In the genomic region with DNA sequence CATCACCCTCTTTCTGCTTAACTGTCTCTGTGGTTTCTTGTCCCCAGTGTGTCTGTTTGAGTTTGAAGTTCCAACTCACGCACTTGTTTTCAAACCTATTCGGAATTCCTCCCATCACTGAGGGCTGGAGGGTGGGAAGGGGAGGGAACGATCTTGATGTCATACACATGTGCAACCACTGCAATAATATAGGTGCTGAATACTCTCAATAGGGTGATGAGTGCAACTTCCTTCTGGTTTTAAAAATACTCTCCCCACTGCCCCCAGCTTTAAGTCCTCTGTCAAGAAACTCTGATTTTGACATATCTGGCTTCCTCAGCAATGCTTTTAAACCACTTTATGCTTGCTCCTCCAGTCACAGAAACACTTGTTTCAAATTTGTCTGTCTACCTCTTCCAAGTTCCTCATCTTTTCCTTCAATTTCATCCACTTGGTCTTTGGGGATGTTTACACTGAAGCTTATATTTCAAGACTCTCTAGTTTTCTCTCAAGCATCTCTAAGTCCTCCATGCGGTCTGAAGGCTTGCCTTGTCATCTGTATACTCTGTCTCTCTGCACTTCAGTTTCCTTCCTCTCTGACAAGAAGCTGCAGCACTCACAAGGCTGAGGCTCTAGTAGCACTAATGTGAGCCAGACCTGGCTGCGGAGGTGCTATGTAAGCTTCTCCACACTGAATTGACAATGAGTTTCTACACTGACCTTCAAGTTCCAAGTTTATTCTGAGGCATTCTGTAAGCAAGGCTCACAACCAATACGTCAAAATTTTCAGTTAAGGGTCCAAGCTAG, we compare ENCODE assay signal across 23 cellular contexts.
DNase-seq lines count a peak whose midpoint lies in the region; ATAC-seq and TF ChIP-seq lines count a peak whose summit lies in the region.
"Had no signal": no experiment of that assay in that cellular context is flagged by ENCODE, and none has a peak within 500 bp of the region (broad histone marks: within the 10 kb centered on the region; RNA-seq: fewer than 3 reads in every experiment).

No MANE protein-coding gene starts in this region.

- H3K9me3 Mint-ChIP-seq in activated CD8-positive, alpha-beta memory T cell treated with anti-CD3 and anti-CD28 coated beads, Interleukin-2, amount 10 ng/mL, durations not matched to agents 7 days and 5 days (ENCODE audit: low read depth): peaks cover 13% of the 10 kb centered on the region
- H3K9me3 Mint-ChIP-seq in stimulated activated naive B cell treated with anti-CD40 and anti-IgM and Interleukin-4, amounts not matched to agents 10 μg/mL and 1 μg/mL and 100 μg/mL, for 72 hours: peaks cover 8 to 12% of the 10 kb centered on the region in 2 donors

- H4K91ac ChIP-seq in IMR-90 (ENCODE audit: insufficient read depth, low read depth, low read length): peak overlapping the region; percentile 89

- peaks cover 0 to 7% of the 10 kb centered on the region in 2 experiments; a peak in 1 of 4 replicates for H3K79me1 ChIP-seq in IMR-90 (ENCODE audit: low read depth in 1 of 2, low read length in 2 of 2)

- 50% methylated on average over 1 of the region's 6 CpGs; no CpG with 5 or more reads in 1 of the 2 experiments for WGBS in IMR-90 (ENCODE audit: extremely low coverage in 2 of 2, insufficient read length in 1 of 2), 2 experiments

- H2AFZ ChIP-seq in IMR-90 (replicated peaks; ENCODE audit: low read length, poor library complexity) (peak overlapping the region; percentile 29), fibroblast of lung (ENCODE audit: low read length) (peak overlapping the region; percentile 14)

- H2BK120ac ChIP-seq in IMR-90 (ENCODE audit: low read depth, low read length): peak overlapping the region; percentile 90

- H3K27ac Mint-ChIP-seq in activated CD8-positive, alpha-beta memory T cell treated with anti-CD3 and anti-CD28 coated beads, Interleukin-2, amount 10 ng/mL, durations not matched to agents 7 days and 5 days: peak overlapping the region; percentile 75
- peak overlapping the region; percentile 3 for H3K27ac Mint-ChIP-seq in stimulated activated naive B cell treated with anti-CD40 and anti-IgM and Interleukin-4, amounts not matched to agents 10 μg/mL and 1 μg/mL and 100 μg/mL, for 72 hours
- H3K27ac Mint-ChIP-seq: activated naive CD4-positive, alpha-beta T cell treated with anti-CD3 and anti-CD28 coated beads, Interleukin-2, amount 50 U/mL, for 72 hours; activated T-helper 1 cell treated with anti-CD3 and anti-CD28 coated beads, Interleukin-12 subunit alpha, Interleukin-12 subunit beta, Interleukin-2, Interleukin-4 antibody, amounts not matched to agents 30 ng/mL and 10 ng/mL and 1 ng/mL, durations not matched to agents 14 hours and 24 hours and 36 hours; B cell had no signal

- POLR2A ChIA-PET in IMR-90 (lab: Charles Lee; ENCODE audit: unreplicated experiment): no interaction called here

- peak overlapping the region; percentile 87 for H2BK15ac ChIP-seq in IMR-90 (ENCODE audit: low read depth, low read length)

- no peak for TF ChIP-seq RAD21 in IMR-90 (IDR thresholded peaks at IDR 0.05; ENCODE audit: low read length)

- dilution Hi-C loops in IMR-90 (cut with HindIII; ENCODE audit: low sequenced_read_pairs, unreplicated experiment): no loop called here

- peak overlapping the region; percentile 86 for H2AK5ac ChIP-seq in IMR-90 (ENCODE audit: low read depth, low read length)

- peak overlapping the region; percentile 70 for H3K27ac ChIP-seq in IMR-90 (ENCODE audit: insufficient read depth, low read length)
- peak overlapping the region; percentile 1 for H3K27ac ChIP-seq in fibroblast of lung (ENCODE audit: insufficient read depth, low read length)
- H3K27ac ChIP-seq: ascending aorta, RWPE1 had no signal

- H4K8ac ChIP-seq in IMR-90 (ENCODE audit: low read depth in 2 of 2, low read length in 2 of 2): peak overlapping the region; percentile 82 to 90

- no peaks in the 10 kb centered on the region for H3K79me2 ChIP-seq in fibroblast of lung (ENCODE audit: control insufficient read depth, insufficient read depth, low read length)

- H3K36me3 ChIP-seq in IMR-90 (ENCODE audit: control insufficient read depth, insufficient read depth, low read length) (no peaks in the 10 kb centered on the region), fibroblast of lung (ENCODE audit: control insufficient read depth, insufficient read depth, low read length) (no peaks in the 10 kb centered on the region)
- H3K36me3 ChIP-seq: ascending aorta, MG63, upper lobe of left lung had no signal

- peak overlapping the region; percentile 10; the same call in 1 of the 2 replicates for H3K9ac ChIP-seq in IMR-90 (ENCODE audit: low read depth, low read length)
- H3K9ac ChIP-seq in fibroblast of lung (ENCODE audit: insufficient read depth, low read length): no peak overlapping the region
- H3K9ac ChIP-seq: SK-N-SH had no signal

- peak overlapping the region; percentile 48 for H3K14ac ChIP-seq in IMR-90 (replicated peaks; ENCODE audit: low read depth, low read length)

- H3K4me3 ChIP-seq in IMR-90 (ENCODE audit: insufficient read depth, low read depth, low read length) (no peak overlapping the region), fibroblast of lung (replicated peaks in 1 of 4; ENCODE audit: control extremely low read depth in 1 of 4, insufficient read depth in 1 of 4, low read depth in 3 of 4, low read length in 4 of 4) (no peak overlapping the region)
- H3K4me3 ChIP-seq: ascending aorta, lung, MG63, upper lobe of left lung had no signal

- no TSS peak for BruUV-seq in IMR-90 (replicated peaks; lab: Mats Ljungman, UMichigan)

- H3K9me3 ChIP-seq in IMR-90 (ENCODE audit: control insufficient read depth, insufficient read depth, low read length): no peaks in the 10 kb centered on the region
- no peaks in the 10 kb centered on the region for H3K9me3 ChIP-seq in fibroblast of lung (ENCODE audit: control insufficient read depth, insufficient read depth, low read depth, low read length)
- H3K9me3 ChIP-seq: ascending aorta, MG63, SK-N-SH, upper lobe of left lung had no signal

- H3K27me3 ChIP-seq in IMR-90 (ENCODE audit: control insufficient read depth, insufficient read depth, low read length): no peaks in the 10 kb centered on the region
- H3K27me3 ChIP-seq in fibroblast of lung (ENCODE audit: control insufficient read depth, insufficient read depth, low read length): no peaks in the 10 kb centered on the region
- H3K27me3 ChIP-seq: ascending aorta, MG63, upper lobe of left lung had no signal

- peak overlapping the region; percentile 91 for H2BK20ac ChIP-seq in IMR-90 (ENCODE audit: low read depth, low read length)

- peak overlapping the region; percentile 84 for H4K5ac ChIP-seq in IMR-90 (ENCODE audit: low read depth, low read length)

- peak overlapping the region; percentile 1 for H3K4me3 Mint-ChIP-seq in activated CD8-positive, alpha-beta memory T cell treated with anti-CD3 and anti-CD28 coated beads, Interleukin-2, amount 10 ng/mL, durations not matched to agents 7 days and 5 days
- no peak overlapping the region for H3K4me3 Mint-ChIP-seq in stimulated activated naive B cell treated with anti-CD40 and anti-IgM and Interleukin-4, amounts not matched to agents 10 μg/mL and 1 μg/mL and 100 μg/mL, for 72 hours
- H3K4me3 Mint-ChIP-seq: activated T-helper 1 cell treated with anti-CD3 and anti-CD28 coated beads, Interleukin-12 subunit alpha, Interleukin-12 subunit beta, Interleukin-2, Interleukin-4 antibody, amounts not matched to agents 30 ng/mL and 10 ng/mL and 1 ng/mL, durations not matched to agents 14 hours and 24 hours and 36 hours; B cell had no signal

- CTCF ChIA-PET in activated CD8-positive, alpha-beta memory T cell treated with anti-CD3 and anti-CD28 coated beads, Interleukin-2, amount 10 ng/mL, durations not matched to agents 7 days and 5 days (lab: Charles Lee): interaction anchor here (0.9 to 1.3 kb wide), 2 partner anchors 12 to 86 kb away, joined by 3 to 4 read pairs; no protein-coding TSS in a partner anchor
- CTCF ChIA-PET in IMR-90 (lab: Yijun Ruan, JAX): no interaction called here

- H4K20me1 ChIP-seq in IMR-90 (ENCODE audit: insufficient read depth, low read length): no peaks in the 10 kb centered on the region
- H4K20me1 ChIP-seq in fibroblast of lung (ENCODE audit: control insufficient read depth, extremely low read depth, insufficient read depth, low read length): no peaks in the 10 kb centered on the region

- intact Hi-C loops in IMR-90 (cut with micrococcal nuclease): loop anchor here (5.0 to 10.0 kb wide), 2 partner anchors 415 to 1657 kb away; no protein-coding TSS in a partner anchor

- no peak overlapping the region for H2AK9ac ChIP-seq in IMR-90 (replicated peaks; ENCODE audit: low read depth, low read length, poor library complexity)

- in situ Hi-C loops in IMR-90 (cut with MboI; ENCODE audit: low sequenced_read_pairs): no loop called here

- peak overlapping the region; percentile 93 for H3K4ac ChIP-seq in IMR-90 (ENCODE audit: low read depth, low read length)

- H3K27me3 Mint-ChIP-seq in activated CD8-positive, alpha-beta memory T cell treated with anti-CD3 and anti-CD28 coated beads, Interleukin-2, amount 10 ng/mL, durations not matched to agents 7 days and 5 days: no peaks in the 10 kb centered on the region
- H3K27me3 Mint-ChIP-seq in stimulated activated naive B cell treated with anti-CD40 and anti-IgM and Interleukin-4, amounts not matched to agents 10 μg/mL and 1 μg/mL and 100 μg/mL, for 72 hours: no peaks in the 10 kb centered on the region
- H3K27me3 Mint-ChIP-seq: B cell had no signal

- no peak for TF ChIP-seq CTCF in IMR-90 (conservative IDR thresholded peaks at IDR 0.05; ENCODE audit: low read depth, low read length)
- no peak for TF ChIP-seq CTCF in fibroblast of lung (conservative IDR thresholded peaks at IDR 0.05 in 1 of 2, IDR thresholded peaks at IDR 0.05 in 1 of 2; ENCODE audit: low read depth in 1 of 2, low read length in 2 of 2)

- peak overlapping the region; percentile 66; the same call in 1 of the 2 replicates for H3K56ac ChIP-seq in IMR-90 (ENCODE audit: extremely low read depth, insufficient read depth, low read length)

- H3K4me1 Mint-ChIP-seq in activated CD8-positive, alpha-beta memory T cell treated with anti-CD3 and anti-CD28 coated beads, Interleukin-2, amount 10 ng/mL, durations not matched to agents 7 days and 5 days: peaks cover 39% of the 10 kb centered on the region
- H3K4me1 Mint-ChIP-seq in stimulated activated naive B cell treated with anti-CD40 and anti-IgM and Interleukin-4, amounts not matched to agents 10 μg/mL and 1 μg/mL and 100 μg/mL, for 72 hours: peaks cover 1 to 6% of the 10 kb centered on the region in 2 donors

- H3K4me2 ChIP-seq in IMR-90 (ENCODE audit: low read depth, low read length) (peak overlapping the region; percentile 8; the same call in 1 of the 2 replicates), fibroblast of lung (ENCODE audit: extremely low read depth, insufficient read depth, low read length) (peak overlapping the region; percentile 42)
- H3K4me2 ChIP-seq: SK-N-SH had no signal

- peaks cover 13% of the 10 kb centered on the region for H3K4me1 ChIP-seq in IMR-90 (ENCODE audit: control insufficient read depth, insufficient read depth, low read length)
- H3K4me1 ChIP-seq in fibroblast of lung (ENCODE audit: control insufficient read depth, extremely low read depth, insufficient read depth, low read length): peaks cover 20% of the 10 kb centered on the region
- H3K4me1 ChIP-seq: ascending aorta had no signal

- H3K18ac ChIP-seq in IMR-90 (ENCODE audit: low read depth, low read length): peak overlapping the region; percentile 86

- peak overlapping the region; percentile 84 for H2BK5ac ChIP-seq in IMR-90 (ENCODE audit: low read depth, low read length, poor library complexity, severe bottlenecking)

- H3K23ac ChIP-seq in IMR-90 (ENCODE audit: low read depth, low read length): peak overlapping the region; percentile 36

- TF ChIP-seq POLR2A in IMR-90 (IDR thresholded peaks at IDR 0.05; ENCODE audit: low read depth, low read length): no peak

- peaks cover 6% of the 10 kb centered on the region for H3K9me1 ChIP-seq in IMR-90 (ENCODE audit: insufficient read depth, low read length)

- DNase-seq in activated CD8-positive, alpha-beta memory T cell treated with anti-CD3 and anti-CD28 coated beads, Interleukin-2, amount 10 ng/mL, durations not matched to agents 7 days and 5 days: peak; percentile 54
- no peak for DNase-seq in activated CD8-positive, alpha-beta memory T cell treated with anti-CD3 and anti-CD28 coated beads, Interleukin-2, amount 50 U/mL, for 48 hours
- DNase-seq in IMR-90 (no peak), fibroblast of lung (ENCODE audit: low read depth in 2 of 2) (no peak), AG08396 (ENCODE audit: low spot score) (no peak), germinal center (ENCODE audit: low spot score) (no peak)
- no peak for DNase-seq in stimulated activated naive B cell treated with anti-CD40 and anti-IgM and Interleukin-4, amounts not matched to agents 10 μg/mL and 1 μg/mL and 100 μg/mL, for 72 hours
- DNase-seq: foreskin fibroblast; hypothalamus; islet precursor cell; MG63; NCI-H1436 treated with DMSO at 0.1 percent for 48 hours; NCI-H69; SK-N-SH; stimulated activated CD4-positive, alpha-beta T cell treated with anti-CD3 and anti-CD28 coated beads, Interleukin-4, amount 100 ng/mL, for 4 hours had no signal

- peak; percentile 69 for ATAC-seq in activated CD8-positive, alpha-beta memory T cell treated with anti-CD3 and anti-CD28 coated beads, Interleukin-2, amount 10 ng/mL, durations not matched to agents 7 days and 5 days
- ATAC-seq in IMR-90 (ENCODE audit: low read depth): no peak; the same call in 1 of the 2 replicates
- ATAC-seq in stimulated activated naive B cell treated with anti-CD40 and anti-IgM and Interleukin-4, amounts not matched to agents 10 μg/mL and 1 μg/mL and 100 μg/mL, for 72 hours (replicated peaks): peak in 1 of 2 donors; percentile 58
- no peak for ATAC-seq in GM18909 (IDR thresholded peaks at IDR 0.05; ENCODE audit: poor library complexity, unreplicated experiment)
- ATAC-seq: activated naive CD4-positive, alpha-beta T cell treated with anti-CD3 and anti-CD28 coated beads, Interleukin-2, amount 50 U/mL, for 72 hours had no signal

- peaks cover 26% of the 10 kb centered on the region for H3K36me3 Mint-ChIP-seq in activated CD8-positive, alpha-beta memory T cell treated with anti-CD3 and anti-CD28 coated beads, Interleukin-2, amount 10 ng/mL, durations not matched to agents 7 days and 5 days
- H3K36me3 Mint-ChIP-seq in stimulated activated naive B cell treated with anti-CD40 and anti-IgM and Interleukin-4, amounts not matched to agents 10 μg/mL and 1 μg/mL and 100 μg/mL, for 72 hours: peaks cover 13 to 23% of the 10 kb centered on the region in 2 donors
